In the genomic region with DNA sequence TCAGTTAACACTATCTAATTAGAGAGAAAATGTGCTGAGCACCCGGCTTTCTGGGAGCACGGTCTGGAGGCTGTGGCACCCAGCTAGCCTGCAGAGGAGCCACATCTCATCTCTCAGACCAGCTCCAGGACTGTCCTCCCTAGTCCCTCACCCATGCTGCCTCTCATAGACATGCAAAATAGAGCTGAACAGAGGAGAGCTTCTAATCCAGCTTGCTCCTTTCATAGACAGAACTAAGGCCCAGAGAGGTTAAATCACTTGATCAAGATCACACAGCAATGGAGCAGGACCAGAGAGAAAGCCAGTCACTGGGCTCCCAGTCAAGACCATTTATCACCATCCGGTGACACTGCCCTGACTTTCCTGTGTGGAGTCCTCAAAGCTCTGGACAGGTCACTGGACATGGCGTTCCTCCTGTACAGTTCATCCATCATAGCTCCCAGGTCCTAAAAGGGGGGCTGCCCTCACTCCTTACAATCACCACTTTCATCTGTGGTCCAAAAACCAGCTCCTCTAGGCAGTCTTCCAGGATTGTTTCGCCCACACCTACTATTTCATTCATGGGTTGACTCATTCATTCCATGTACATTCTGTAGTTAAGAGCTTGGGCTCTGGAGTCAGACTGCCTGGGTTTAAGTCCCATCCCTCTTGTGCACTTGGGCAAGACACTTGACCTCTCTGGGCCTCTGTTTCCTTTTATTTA, we compare ENCODE assay signal across 1 cellular context.
TF ChIP-seq lines count a peak whose summit lies in the region.

No MANE protein-coding gene starts in this region.

TF ChIP-seq in GM23338, 12 proteins besides CTCF, POLR2A, EP300 and RAD21:
- TF ChIP-seq ZNF331 (CRISPR knock-in tag; IDR thresholded peaks at IDR 0.05; ENCODE audit: low read depth), result no peak
- no peak for TF ChIP-seq JUNB (IDR thresholded peaks at IDR 0.05; ENCODE audit: unreplicated experiment)
- TF ChIP-seq ZNF114 (CRISPR knock-in tag; IDR thresholded peaks at IDR 0.05), result no peak
- TF ChIP-seq EZH2 (IDR thresholded peaks at IDR 0.05; ENCODE audit: low read depth, unreplicated experiment), result no peak
- no peak for TF ChIP-seq CREB1 (CRISPR knock-in tag; IDR thresholded peaks at IDR 0.05; ENCODE audit: low read depth)
- TF ChIP-seq ETS1 (IDR thresholded peaks at IDR 0.05), result no peak
- no peak for TF ChIP-seq NANOG (IDR thresholded peaks at IDR 0.05; ENCODE audit: borderline replicate concordance)
